8 cellular contexts compared by ENCODE assay signal in genomic region chr1:44213222-44214112, GRCh38.
DNase-seq lines count a peak whose midpoint lies in the region; ATAC-seq lines count a peak whose summit lies in the region.

Gene DMAP1, plus strand, starts transcription at chr1:44213471. Its CDS starts 283 bp downstream, at chr1:44213754.

- DNase-seq in NCI-H510A treated with DMSO at 0.1 percent for 48 hours (lab: John Stamatoyannopoulos, UW): peak; percentile 99
- DNase-seq in activated CD4-positive, alpha-beta T cell treated with anti-CD3 and anti-CD28 coated beads for 4 hours: peak; percentile 82 to 85
- peak; percentile 69 to 75 (median 72) for DNase-seq in stimulated activated CD4-positive, alpha-beta T cell treated with anti-CD3 and anti-CD28 coated beads, Interleukin-1b, Interleukin-23, amount 100 ng/mL, for 24 hours (ENCODE audit: low read depth in 4 of 4, low spot score in 1 of 4)

- no peak within 1 kb of the TSS for H3K27ac ChIP-seq in ACC112 (ENCODE audit: low read depth, low read length)
- peak within 1 kb of the TSS; percentile 91 for H3K27ac ChIP-seq in cingulate gyrus (ENCODE audit: low read depth, low read length)
- H3K27ac ChIP-seq in layer of hippocampus (ENCODE audit: low read depth, low read length): peak within 1 kb of the TSS; percentile 55

- ATAC-seq in GM19023 (IDR thresholded peaks at IDR 0.05; ENCODE audit: unreplicated experiment) (peak; percentile 72), HG03342 (IDR thresholded peaks at IDR 0.05; ENCODE audit: unreplicated experiment) (peak; percentile 77)

- peak within 1 kb of the TSS; percentile 96 for H3K4me3 ChIP-seq in ACC112 (ENCODE audit: low read depth, low read length)

- peaks cover 6% of the 10 kb centered on the region for H3K79me2 ChIP-seq in ACC112 (ENCODE audit: control insufficient read depth, insufficient read depth, low read length, unreplicated experiment)

- H3K4me1 ChIP-seq in ACC112 (ENCODE audit: control insufficient read depth, insufficient read depth, low read length, unreplicated experiment): peaks cover 4% of the 10 kb centered on the region

- H2AFZ ChIP-seq in ACC112 (ENCODE audit: low read length, unreplicated experiment): peak within 1 kb of the TSS; percentile 87

- H3K27me3 ChIP-seq in ACC112 (ENCODE audit: insufficient read depth, low read length) (no peaks in the 10 kb centered on the region), layer of hippocampus (ENCODE audit: control insufficient read depth, insufficient read depth, low read length) (no peaks in the 10 kb centered on the region)

- no peaks in the 10 kb centered on the region for H3K36me3 ChIP-seq in ACC112 (ENCODE audit: insufficient read depth, low read length)
